8 cellular contexts compared by ENCODE assay signal in genomic region chr5:16160706-16161105, GRCh38. TPM values are rescaled to one million over a fixed set of nuclear protein-coding genes. Genes with fewer than 3 reads are reported as not detected.
A peak's percentile ranks its signal among the peaks of the same experiment; 100 is the strongest.
DNase-seq lines count a peak whose midpoint lies in the region; ATAC-seq, FAIRE-seq and TF ChIP-seq lines count a peak whose summit lies in the region.

No MANE protein-coding gene starts in this region.

- H3K27ac ChIP-seq in vagina: no peak overlapping the region

- intact Hi-C loops in vagina (cut with DNase I): no loop called here

- peak; percentile 79 for ATAC-seq in HG03521 (IDR thresholded peaks at IDR 0.05; ENCODE audit: unreplicated experiment)

- no peaks in the 10 kb centered on the region for H3K4me1 ChIP-seq in vagina

- H3K36me3 ChIP-seq in vagina: no peaks in the 10 kb centered on the region

- TF ChIP-seq POLR2A in vagina (IDR thresholded peaks at IDR 0.05): no peak

- in situ Hi-C loops in astrocyte of the spinal cord (cut with HindIII; ENCODE audit: low sequenced_read_pairs): no loop called here

- no peaks in the 10 kb centered on the region for H3K9me3 ChIP-seq in vagina

- H3K27me3 ChIP-seq in vagina: no peaks in the 10 kb centered on the region

- DNase-seq in ELF-1 (ENCODE audit: low read depth, low spot score) (peak; percentile 65), GM20000 (ENCODE audit: low spot score) (peak; percentile 51), NCI-H524 treated with DMSO at 0.1 percent for 48 hours (lab: John Stamatoyannopoulos, UW) (peak; percentile 37), astrocyte of the spinal cord (ENCODE audit: low read depth, low spot score) (peak; percentile 50), vagina (ENCODE audit: extremely low spot score in 2 of 2) (no peak), ureter (ENCODE audit: low spot score) (no peak)

- H3K4me3 ChIP-seq in astrocyte of the spinal cord (ENCODE audit: low read depth, low read length) (no peak overlapping the region), vagina (no peak overlapping the region)

- peak; percentile 94 for FAIRE-seq in islet of Langerhans (lab: Jason Lieb, UNC)

- peak; percentile 55 for TF ChIP-seq CTCF in GM20000 (IDR thresholded peaks at IDR 0.05; ENCODE audit: extremely low read depth, missing control alignments)
- TF ChIP-seq CTCF in astrocyte of the spinal cord (IDR thresholded peaks at IDR 0.05; ENCODE audit: low read depth, low read length): peak; percentile 75
- TF ChIP-seq CTCF in vagina (IDR thresholded peaks at IDR 0.05): peak in 2 of 3 experiments; percentile 7 to 50

RNA-seq across cellular contexts. Expression of gene MARCHF11, which starts 18.9 kb away (rescaled TPM):
- total RNA-seq in vagina: not detected
- total RNA-seq in ureter: not detected

Comparison
In these comparisons a context has a peak if more than half of its experiments do, and no peak if none do; other contexts are left out.
1. DNase-seq: peak in ELF-1 (single experiment), GM20000 (single experiment), NCI-H524 treated with DMSO at 0.1 percent for 48 hours (single experiment) and astrocyte of the spinal cord (single experiment); none in vagina (0 of 2) and ureter (single experiment).
2. Peak in every context shown above with its lines, with median percentiles within 50 percentile points of each other: CTCF ChIP-seq.